In genomic region chr16:81866820-81867440, GRCh38 we compare ENCODE assay signal across 11 cellular contexts.
DNase-seq lines count a peak whose midpoint lies in the region; ATAC-seq and TF ChIP-seq lines count a peak whose summit lies in the region.
"Had no signal": no experiment of that assay in that cellular context is flagged by ENCODE, and none has a peak within 500 bp of the region (broad histone marks: within the 10 kb centered on the region; RNA-seq: fewer than 3 reads in every experiment).

No MANE protein-coding gene starts in this region.

- H3K9me3 ChIP-seq in lower lobe of right lung: no peaks in the 10 kb centered on the region

- ATAC-seq in GM21786 (IDR thresholded peaks at IDR 0.05; ENCODE audit: unreplicated experiment) (peak; percentile 49), lower lobe of right lung (peak; percentile 85 to 87), GM19324 (IDR thresholded peaks at IDR 0.05; ENCODE audit: low FRiP score, unreplicated experiment) (no peak)
- ATAC-seq: foreskin keratinocyte had no signal

- no peak for TF ChIP-seq CTCF in lower lobe of right lung (IDR thresholded peaks at IDR 0.05)

- peaks cover 6% of the 10 kb centered on the region for H3K27me3 ChIP-seq in lower lobe of right lung (ENCODE audit: low read depth)

- DNase-seq in lower lobe of right lung (peak; percentile 81), substantia nigra (lab: John Stamatoyannopoulos, UW) (peak in 29 of 49 donors; percentile 1 to 51 (median 14)), SKM-1 (lab: John Stamatoyannopoulos, UW; ENCODE audit: unreplicated experiment) (no peak)
- no peak for DNase-seq in activated CD4-positive, alpha-beta T cell treated with anti-CD3 and anti-CD28 coated beads for 4 hours
- no peak for DNase-seq in stimulated activated naive CD4-positive, alpha-beta T cell (lab: John Stamatoyannopoulos, UW)
- DNase-seq: brain microvascular endothelial cell, DMS 273 treated with DMSO at 0.1 percent for 48 hours, foreskin keratinocyte had no signal

- peaks cover 10% of the 10 kb centered on the region for H3K4me1 ChIP-seq in lower lobe of right lung
- H3K4me1 ChIP-seq: foreskin keratinocyte had no signal

- no peak overlapping the region for H3K4me3 ChIP-seq in lower lobe of right lung

- peaks cover 7% of the 10 kb centered on the region for H3K36me3 ChIP-seq in lower lobe of right lung
- H3K36me3 ChIP-seq: brain microvascular endothelial cell had no signal

- intact Hi-C loops in lower lobe of right lung (cut with DNase I): no loop called here

- H3K27ac ChIP-seq in cingulate gyrus (ENCODE audit: low read depth, low read length) (peak overlapping the region; percentile 72), lower lobe of right lung (peak overlapping the region; percentile 85), substantia nigra (ENCODE audit: low read depth, low read length, poor library complexity, severe bottlenecking) (peak overlapping the region; percentile 24)
- H3K27ac ChIP-seq: brain microvascular endothelial cell, foreskin keratinocyte had no signal

Comparison
In these comparisons a context has a peak if more than half of its experiments do, and no peak if none do; other contexts are left out.
1. H3K27ac ChIP-seq: peak in every context shown above with its lines; median percentile 85 in lower lobe of right lung; 72 in cingulate gyrus; 24 in substantia nigra.
2. DNase-seq: peak in lower lobe of right lung (single experiment) and substantia nigra (29 of 49); none in activated CD4-positive, alpha-beta T cell treated with anti-CD3 and anti-CD28 coated beads for 4 hours (0 of 2), stimulated activated naive CD4-positive, alpha-beta T cell (0 of 6) and SKM-1 (single experiment).